In the genomic region with DNA sequence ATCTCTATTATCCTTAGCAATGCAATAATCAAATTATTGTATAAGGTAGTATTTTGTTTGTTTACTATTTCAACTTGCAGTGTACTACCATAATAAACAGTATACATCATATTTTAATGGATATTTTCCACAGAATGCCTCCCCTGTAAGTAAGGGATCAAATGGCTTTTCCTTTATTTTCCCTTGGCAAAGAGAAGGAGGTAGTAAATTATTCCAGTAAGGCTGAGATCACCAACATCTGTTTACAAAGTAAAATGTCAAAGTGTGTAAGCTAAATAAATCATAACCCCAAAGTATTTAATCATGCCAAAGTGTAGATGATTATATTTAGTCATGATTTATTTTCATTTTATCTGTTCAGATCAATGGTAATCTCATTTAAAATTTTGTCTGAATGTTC, we compare ENCODE assay signal across 17 cellular contexts.
A peak's percentile ranks its signal among the peaks of the same experiment; 100 is the strongest.
DNase-seq lines count a peak whose midpoint lies in the region; ATAC-seq and TF ChIP-seq lines count a peak whose summit lies in the region.
"Had no signal": no experiment of that assay in that cellular context is flagged by ENCODE, and none has a peak within 500 bp of the region (broad histone marks: within the 10 kb centered on the region; RNA-seq: fewer than 3 reads in every experiment).

No MANE protein-coding gene starts in this region.

- H3F3A ChIP-seq in PC-3 (ENCODE audit: low read length, unreplicated experiment) = no peaks in the 10 kb centered on the region

- no peaks in the 10 kb centered on the region for H3K36me3 ChIP-seq in PC-3 (ENCODE audit: low read depth, low read length)
- H3K36me3 ChIP-seq: BE2C, BLaER1 had no signal

- peak; percentile 90 for ATAC-seq in PC-3

- H3K27ac ChIP-seq in PC-3 (ENCODE audit: low read length) = peak overlapping the region; percentile 72
- H3K27ac ChIP-seq: BLaER1 had no signal

- peak overlapping the region; percentile 35 for H3K9ac ChIP-seq in PC-3 (ENCODE audit: low read length)
- H3K9ac ChIP-seq: BLaER1 had no signal

- no peak overlapping the region for H3K4me3 Mint-ChIP-seq in activated naive CD4-positive, alpha-beta T cell treated with anti-CD3 and anti-CD28 coated beads for 36 hours
- H3K4me3 Mint-ChIP-seq: CD14-positive monocyte; CD4-positive, alpha-beta memory T cell; CD4-positive, CD25-positive, alpha-beta regulatory T cell had no signal

- intact Hi-C loops in PC-3 (cut with micrococcal nuclease) = no loop called here
- intact Hi-C loops in activated naive CD4-positive, alpha-beta T cell treated with anti-CD3 and anti-CD28 coated beads for 36 hours (cut with micrococcal nuclease) = no loop called here

- peak; percentile 52 for DNase-seq in NCI-H446 treated with DMSO at 0.1 percent for 48 hours (lab: John Stamatoyannopoulos, UW)
- DNase-seq in PC-3 = peak; percentile 54
- no peak for DNase-seq in activated naive CD4-positive, alpha-beta T cell treated with anti-CD3 and anti-CD28 coated beads for 36 hours
- DNase-seq in GM13977 (ENCODE audit: low spot score) = no peak
- DNase-seq in NK-92 (lab: John Stamatoyannopoulos, UW; ENCODE audit: unreplicated experiment) = no peak
- DNase-seq: 8988T; ACHN; BE2C; C1 segment of cervical spinal cord; CD4-positive, alpha-beta memory T cell; CD4-positive, CD25-positive, alpha-beta regulatory T cell; CD8-positive, alpha-beta memory T cell; COR-L47; DMS79 treated with DMSO at 0.1 percent for 48 hours; GF-D8 had no signal

- H3K27ac Mint-ChIP-seq in activated naive CD4-positive, alpha-beta T cell treated with anti-CD3 and anti-CD28 coated beads for 36 hours = no peak overlapping the region
- H3K27ac Mint-ChIP-seq: CD14-positive monocyte; CD4-positive, alpha-beta memory T cell; CD4-positive, CD25-positive, alpha-beta regulatory T cell; CD8-positive, alpha-beta memory T cell had no signal

- no peaks in the 10 kb centered on the region for H3K9me3 ChIP-seq in PC-3 (ENCODE audit: low read length)
- H3K9me3 ChIP-seq: BE2C, BLaER1 had no signal

- H3K27me3 Mint-ChIP-seq in activated naive CD4-positive, alpha-beta T cell treated with anti-CD3 and anti-CD28 coated beads for 36 hours (ENCODE audit: low read depth) = no peaks in the 10 kb centered on the region
- H3K27me3 Mint-ChIP-seq: CD4-positive, alpha-beta memory T cell; CD4-positive, CD25-positive, alpha-beta regulatory T cell; CD8-positive, alpha-beta memory T cell had no signal

- H3K4me1 ChIP-seq in PC-3 (ENCODE audit: insufficient read depth, low read length) = peaks cover 24% of the 10 kb centered on the region
- H3K4me1 ChIP-seq: BE2C, BLaER1 had no signal

- no peaks in the 10 kb centered on the region for H3K36me3 Mint-ChIP-seq in activated naive CD4-positive, alpha-beta T cell treated with anti-CD3 and anti-CD28 coated beads for 36 hours (ENCODE audit: low read depth)
- H3K36me3 Mint-ChIP-seq: CD14-positive monocyte; CD4-positive, alpha-beta memory T cell; CD4-positive, CD25-positive, alpha-beta regulatory T cell; CD8-positive, alpha-beta memory T cell had no signal

- in situ Hi-C loops in GM13977 (cut with MboI; ENCODE audit: low pct_unique_long_range_greater_than_20kb, low sequenced_read_pairs, unreplicated experiment) = no loop called here

- peaks cover 2% of the 10 kb centered on the region for H3K9me3 Mint-ChIP-seq in activated naive CD4-positive, alpha-beta T cell treated with anti-CD3 and anti-CD28 coated beads for 36 hours

- H3K27me3 ChIP-seq in PC-3 (ENCODE audit: low read length) = no peaks in the 10 kb centered on the region
- H3K27me3 ChIP-seq: BE2C, BLaER1 had no signal

- BruUV-seq in PC-3 (replicated peaks; lab: Mats Ljungman, UMichigan) = no TSS peak

- H4K20me1 ChIP-seq in PC-3 (ENCODE audit: low read length) = no peaks in the 10 kb centered on the region
- H4K20me1 ChIP-seq: BLaER1 had no signal

- H3K9me2 ChIP-seq in PC-3 (replicated peaks; ENCODE audit: low read length) = no peaks in the 10 kb centered on the region

- H2AFZ ChIP-seq in PC-3 (ENCODE audit: low read length) = no peak overlapping the region

- no peaks in the 10 kb centered on the region for H3K4me1 Mint-ChIP-seq in activated naive CD4-positive, alpha-beta T cell treated with anti-CD3 and anti-CD28 coated beads for 36 hours (ENCODE audit: low read depth)
- H3K4me1 Mint-ChIP-seq: CD14-positive monocyte; CD4-positive, alpha-beta memory T cell; CD4-positive, CD25-positive, alpha-beta regulatory T cell; CD8-positive, alpha-beta memory T cell had no signal

- H3K79me2 ChIP-seq in PC-3 (ENCODE audit: low read length) = no peaks in the 10 kb centered on the region

- H3K4me2 ChIP-seq in PC-3 (ENCODE audit: low read length) = no peak overlapping the region
- H3K4me2 ChIP-seq: BLaER1 had no signal

- CTCF ChIA-PET in PC-3 (lab: Charles Lee) = interaction anchor here (0.6 kb wide), 1 partner anchor 233 kb away, joined by 7 read pairs; no protein-coding TSS in a partner anchor
- CTCF ChIA-PET in activated naive CD4-positive, alpha-beta T cell treated with anti-CD3 and anti-CD28 coated beads for 36 hours (lab: Charles Lee) = no interaction called here

- no peak overlapping the region for H3K4me3 ChIP-seq in PC-3 (ENCODE audit: low read length)
- H3K4me3 ChIP-seq: BLaER1 had no signal

- POLR2A ChIA-PET in PC-3 (lab: Charles Lee; ENCODE audit: unreplicated experiment) = no interaction called here

- no peak for TF ChIP-seq CTCF in PC-3 (conservative IDR thresholded peaks at IDR 0.05; ENCODE audit: low read depth, low read length)
- no peak for TF ChIP-seq CTCF in GM13977 (IDR thresholded peaks at IDR 0.05; ENCODE audit: extremely low read depth, insufficient read depth, missing control alignments)

Comparison
In these comparisons a context has a peak if more than half of its experiments do, and no peak if none do; other contexts are left out.
1. DNase-seq: peak in NCI-H446 treated with DMSO at 0.1 percent for 48 hours (single experiment) and PC-3 (single experiment); none in activated naive CD4-positive, alpha-beta T cell treated with anti-CD3 and anti-CD28 coated beads for 36 hours (single experiment), GM13977 (single experiment) and NK-92 (single experiment).